In the genomic region with DNA sequence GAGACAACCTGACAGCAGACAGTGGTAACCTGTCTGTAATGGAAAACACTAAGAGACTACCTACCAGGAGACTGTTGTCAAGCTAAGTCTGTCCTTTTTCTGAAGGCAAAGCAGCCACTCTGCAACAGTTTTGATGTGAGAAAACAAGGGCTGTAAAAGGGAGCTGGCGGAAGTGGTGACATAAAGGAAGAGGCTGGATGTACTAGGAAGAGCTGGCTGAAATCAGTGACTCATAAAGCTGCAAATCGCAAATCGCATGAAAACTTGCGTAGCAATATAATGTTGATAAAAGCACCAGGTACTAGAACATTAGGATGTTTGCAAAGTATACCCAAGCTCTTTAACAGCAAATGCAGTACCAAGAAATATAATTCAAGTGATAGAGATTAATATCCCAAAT, we compare ENCODE assay signal across 8 cellular contexts. TPM values are rescaled to one million over a fixed set of nuclear protein-coding genes. Genes with fewer than 3 reads are reported as not detected.
A peak's percentile ranks its signal among the peaks of the same experiment; 100 is the strongest.
DNase-seq lines count a peak whose midpoint lies in the region; ATAC-seq and TF ChIP-seq lines count a peak whose summit lies in the region.

No MANE protein-coding gene starts in this region.

- H3K27ac ChIP-seq in SU-DHL-6 (ENCODE audit: low read depth, low read length): no peak overlapping the region
- H3K27ac ChIP-seq in Peyer's patch: no peak overlapping the region
- H3K27ac ChIP-seq in coronary artery: no peak overlapping the region

- peak overlapping the region; percentile 98 for H3K27ac Mint-ChIP-seq in activated CD8-positive, alpha-beta memory T cell treated with anti-CD3 and anti-CD28 coated beads, Interleukin-2, amount 10 ng/mL, durations not matched to agents 7 days and 5 days
- H3K27ac Mint-ChIP-seq in stimulated activated effector memory CD8-positive, alpha-beta T cell treated with anti-CD3 and anti-CD28 coated beads, Interleukin-12 subunit alpha, Interleukin-12 subunit beta, amount 100 ng/mL, for 72 hours: peak overlapping the region; percentile 99

- peak overlapping the region; percentile 95 for H3K9ac ChIP-seq in SU-DHL-6 (ENCODE audit: low read length)

- peaks cover 7% of the 10 kb centered on the region; the same call in 1 of the 2 replicates for H3F3A ChIP-seq in SU-DHL-6 (ENCODE audit: insufficient read depth)

- H3K4me3 Mint-ChIP-seq in activated CD8-positive, alpha-beta memory T cell treated with anti-CD3 and anti-CD28 coated beads, Interleukin-2, amount 10 ng/mL, durations not matched to agents 7 days and 5 days: peak overlapping the region; percentile 97
- peak overlapping the region; percentile 94 for H3K4me3 Mint-ChIP-seq in stimulated activated effector memory CD8-positive, alpha-beta T cell treated with anti-CD3 and anti-CD28 coated beads, Interleukin-12 subunit alpha, Interleukin-12 subunit beta, amount 100 ng/mL, for 72 hours

- H3K4me1 Mint-ChIP-seq in activated CD8-positive, alpha-beta memory T cell treated with anti-CD3 and anti-CD28 coated beads, Interleukin-2, amount 10 ng/mL, durations not matched to agents 7 days and 5 days: peaks cover 48% of the 10 kb centered on the region
- peaks cover 33% of the 10 kb centered on the region for H3K4me1 Mint-ChIP-seq in stimulated activated effector memory CD8-positive, alpha-beta T cell treated with anti-CD3 and anti-CD28 coated beads, Interleukin-12 subunit alpha, Interleukin-12 subunit beta, amount 100 ng/mL, for 72 hours

- H3K4me1 ChIP-seq in Peyer's patch: peaks cover 0 to 25% (median 3%) of the 10 kb centered on the region in 4 donors

- H4K20me1 ChIP-seq in SU-DHL-6 (ENCODE audit: low read depth, low read length): peaks cover 10% of the 10 kb centered on the region; the same call in 1 of the 2 replicates

- CTCF ChIA-PET in activated CD8-positive, alpha-beta memory T cell treated with anti-CD3 and anti-CD28 coated beads, Interleukin-2, amount 10 ng/mL, durations not matched to agents 7 days and 5 days (lab: Charles Lee): interaction anchor here (1.0 to 2.8 kb wide), 2 partner anchors 98 to 114 kb away, joined by 3 to 15 read pairs; no protein-coding TSS in a partner anchor

- ATAC-seq in activated CD8-positive, alpha-beta memory T cell treated with anti-CD3 and anti-CD28 coated beads, Interleukin-2, amount 10 ng/mL, durations not matched to agents 7 days and 5 days: no peak
- ATAC-seq in stimulated activated effector memory CD8-positive, alpha-beta T cell treated with anti-CD3 and anti-CD28 coated beads, Interleukin-12 subunit alpha, Interleukin-12 subunit beta, amount 100 ng/mL, for 72 hours: no peak

- no peak overlapping the region for H2AFZ ChIP-seq in SU-DHL-6 (ENCODE audit: low read depth, low read length, severe bottlenecking)

- peak overlapping the region; percentile 89 for H3K4me2 ChIP-seq in SU-DHL-6 (ENCODE audit: low read depth, low read length, poor library complexity, severe bottlenecking)

- H3K9me3 Mint-ChIP-seq in activated CD8-positive, alpha-beta memory T cell treated with anti-CD3 and anti-CD28 coated beads, Interleukin-2, amount 10 ng/mL, durations not matched to agents 7 days and 5 days (ENCODE audit: low read depth): no peaks in the 10 kb centered on the region
- H3K9me3 Mint-ChIP-seq in stimulated activated effector memory CD8-positive, alpha-beta T cell treated with anti-CD3 and anti-CD28 coated beads, Interleukin-12 subunit alpha, Interleukin-12 subunit beta, amount 100 ng/mL, for 72 hours: no peaks in the 10 kb centered on the region

- H3K4me3 ChIP-seq in SU-DHL-6 (ENCODE audit: insufficient read depth, low read length, poor library complexity, severe bottlenecking) (peak overlapping the region; percentile 86), epithelial cell of esophagus (ENCODE audit: low read length) (peak overlapping the region; percentile 97), Peyer's patch (peak overlapping the region in 1 of 4 donors; percentile 91), coronary artery (no peak overlapping the region)

- peaks cover 70% of the 10 kb centered on the region for H3K79me2 ChIP-seq in SU-DHL-6 (ENCODE audit: insufficient read depth, low read length)

- no peak for TF ChIP-seq CTCF in SU-DHL-6 (IDR thresholded peaks at IDR 0.05; ENCODE audit: insufficient read depth, low read length, poor library complexity, severe bottlenecking)
- TF ChIP-seq CTCF in epithelial cell of esophagus (IDR thresholded peaks at IDR 0.05; ENCODE audit: insufficient read depth, low read depth, low read length, missing control alignments): no peak
- TF ChIP-seq CTCF in Peyer's patch (IDR thresholded peaks at IDR 0.05): no peak
- no peak for TF ChIP-seq CTCF in coronary artery (IDR thresholded peaks at IDR 0.05)

- H3K36me3 ChIP-seq in SU-DHL-6 (ENCODE audit: low read length) (peaks cover 29% of the 10 kb centered on the region), Peyer's patch (peaks cover 0 to 32% (median 0%) of the 10 kb centered on the region in 3 donors)

- H3K27me3 ChIP-seq in SU-DHL-6 (ENCODE audit: low read length) (no peaks in the 10 kb centered on the region), Peyer's patch (no peaks in the 10 kb centered on the region)

- DNase-seq in activated CD8-positive, alpha-beta memory T cell treated with anti-CD3 and anti-CD28 coated beads, Interleukin-2, amount 10 ng/mL, durations not matched to agents 7 days and 5 days: no peak
- no peak for DNase-seq in activated CD8-positive, alpha-beta memory T cell treated with anti-CD3 and anti-CD28 coated beads for 24 hours
- peak; percentile 13 for DNase-seq in epithelial cell of esophagus (ENCODE audit: low read depth)
- DNase-seq in stimulated activated effector memory CD8-positive, alpha-beta T cell treated with anti-CD3 and anti-CD28 coated beads, Interleukin-12 subunit alpha, Interleukin-12 subunit beta, amount 100 ng/mL, for 72 hours (ENCODE audit: low spot score in 2 of 2): no peak
- no peak for DNase-seq in Peyer's patch
- no peak for DNase-seq in NCI-H1417 (lab: John Stamatoyannopoulos, UW)
- DNase-seq in coronary artery (ENCODE audit: low spot score): no peak

- no peaks in the 10 kb centered on the region for H3K27me3 Mint-ChIP-seq in activated CD8-positive, alpha-beta memory T cell treated with anti-CD3 and anti-CD28 coated beads, Interleukin-2, amount 10 ng/mL, durations not matched to agents 7 days and 5 days

- no peaks in the 10 kb centered on the region for H3K9me2 ChIP-seq in SU-DHL-6 (replicated peaks; ENCODE audit: insufficient read depth, low read length)

- TF ChIP-seq POLR2A in Peyer's patch (IDR thresholded peaks at IDR 0.05): no peak

- no peaks in the 10 kb centered on the region for H3K9me3 ChIP-seq in SU-DHL-6 (ENCODE audit: insufficient read depth, low read length)
- H3K9me3 ChIP-seq in Peyer's patch: no peaks in the 10 kb centered on the region

- H3K36me3 Mint-ChIP-seq in activated CD8-positive, alpha-beta memory T cell treated with anti-CD3 and anti-CD28 coated beads, Interleukin-2, amount 10 ng/mL, durations not matched to agents 7 days and 5 days: peaks cover 50% of the 10 kb centered on the region
- peaks cover 70% of the 10 kb centered on the region for H3K36me3 Mint-ChIP-seq in stimulated activated effector memory CD8-positive, alpha-beta T cell treated with anti-CD3 and anti-CD28 coated beads, Interleukin-12 subunit alpha, Interleukin-12 subunit beta, amount 100 ng/mL, for 72 hours

RNA-seq across cellular contexts. Expression of a gene that starts 1.4 kb away (rescaled TPM):
- 100 to 1,000 TPM in 1 of 2 experiments, 10 to 100 TPM in 1; 79.8 to 111 TPM for total RNA-seq in activated CD8-positive, alpha-beta memory T cell treated with anti-CD3 and anti-CD28 coated beads, Interleukin-2, amount 10 ng/mL, durations not matched to agents 7 days and 5 days
- total RNA-seq in Peyer's patch: 100 to 1,000 TPM in 1 of 4 donors, 10 to 100 TPM in 3; 27.5 to 134 (median 55.8) TPM

RNA-seq across cellular contexts. Expression of a gene that starts 1.8 kb away (rescaled TPM):
- total RNA-seq in activated CD8-positive, alpha-beta memory T cell treated with anti-CD3 and anti-CD28 coated beads, Interleukin-2, amount 10 ng/mL, durations not matched to agents 7 days and 5 days: 10 to 100 TPM; 11.0 to 16.2 TPM
- 10 to 100 TPM in 3 of 4 donors, 1 to 10 TPM in 1; 5.8 to 16.9 (median 13.1) TPM for total RNA-seq in Peyer's patch
